ENCODE assay signal across 10 cellular contexts in the genomic region with DNA sequence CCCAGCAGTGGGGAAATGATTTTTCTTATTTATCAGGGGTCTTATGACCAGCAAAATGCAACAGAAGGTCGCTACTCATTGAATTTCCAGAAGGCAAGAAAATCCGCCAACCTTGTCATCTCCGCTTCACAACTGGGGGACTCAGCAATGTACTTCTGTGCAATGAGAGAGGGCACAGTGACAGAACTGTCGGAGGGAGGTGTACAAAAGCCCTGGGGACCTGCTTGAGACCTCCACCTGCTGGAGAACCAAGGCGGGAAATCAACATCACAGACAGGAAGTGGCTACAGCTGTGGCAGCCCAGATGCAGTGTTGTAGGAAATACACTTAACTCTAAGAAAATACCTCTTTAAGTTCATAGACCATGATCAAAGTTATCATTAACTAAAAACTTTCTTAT.
A peak's percentile ranks its signal among the peaks of the same experiment; 100 is the strongest.
DNase-seq lines count a peak whose midpoint lies in the region; TF ChIP-seq lines count a peak whose summit lies in the region.
"Had no signal": no experiment of that assay in that cellular context is flagged by ENCODE, and none has a peak within 500 bp of the region (broad histone marks: within the 10 kb centered on the region; RNA-seq: fewer than 3 reads in every experiment).

No MANE protein-coding gene starts in this region.

- no peaks in the 10 kb centered on the region for H3K27me3 Mint-ChIP-seq in activated naive CD4-positive, alpha-beta T cell treated with anti-CD3 and anti-CD28 coated beads, Interleukin-2, amount 50 U/mL, for 24 hours
- no peaks in the 10 kb centered on the region for H3K27me3 Mint-ChIP-seq in HFFc6 (ENCODE audit: insufficient read depth)

- H3K36me3 Mint-ChIP-seq in activated naive CD4-positive, alpha-beta T cell treated with anti-CD3 and anti-CD28 coated beads, Interleukin-2, amount 50 U/mL, for 24 hours = no peaks in the 10 kb centered on the region
- H3K36me3 Mint-ChIP-seq in HFFc6 (ENCODE audit: low read depth) = no peaks in the 10 kb centered on the region

- H3K4me3 ChIP-seq in NB4 (ENCODE audit: low read depth, low read length) (no peak overlapping the region), vagina (no peak overlapping the region)
- H3K4me3 ChIP-seq: SJSA1 had no signal

- TF ChIP-seq POLR2A in NB4 (IDR thresholded peaks at IDR 0.05; ENCODE audit: extremely low read depth, insufficient read length) (no peak), vagina (IDR thresholded peaks at IDR 0.05) (no peak)

- H3K27ac Mint-ChIP-seq in activated naive CD4-positive, alpha-beta T cell treated with anti-CD3 and anti-CD28 coated beads, Interleukin-2, amount 50 U/mL, for 24 hours = peak overlapping the region; percentile 93
- H3K27ac Mint-ChIP-seq in HFFc6 = no peak overlapping the region

- DNase-seq in DMS53 (lab: John Stamatoyannopoulos, UW) (peak; percentile 18), DMS53 treated with DMSO at 0.1 percent for 48 hours (lab: John Stamatoyannopoulos, UW; ENCODE audit: unreplicated experiment) (no peak), NB4 (ENCODE audit: low read depth) (peak; percentile 7), HFFc6 (no peak), NCI-H1092 treated with DMSO at 0.1 percent for 48 hours (lab: John Stamatoyannopoulos, UW) (no peak), vagina (ENCODE audit: extremely low spot score in 2 of 2) (no peak)
- DNase-seq in stimulated activated CD8-positive, alpha-beta memory T cell treated with anti-CD3 and anti-CD28 coated beads, Interleukin-7, amount 100 ng/mL, for 4 hours (ENCODE audit: low read depth in 2 of 2) = peak; percentile 53 to 55

- no peaks in the 10 kb centered on the region for H3K36me3 ChIP-seq in vagina
- H3K36me3 ChIP-seq: SJSA1 had no signal

- no peaks in the 10 kb centered on the region for H3K27me3 ChIP-seq in vagina

- H3K27ac ChIP-seq in vagina = no peak overlapping the region
- H3K27ac ChIP-seq: 22Rv1, SJSA1 had no signal

- intact Hi-C loops in vagina (cut with DNase I) = no loop called here

- peak overlapping the region; percentile 64 for H3K4me3 Mint-ChIP-seq in activated naive CD4-positive, alpha-beta T cell treated with anti-CD3 and anti-CD28 coated beads, Interleukin-2, amount 50 U/mL, for 24 hours
- H3K4me3 Mint-ChIP-seq in HFFc6 = no peak overlapping the region

- no peaks in the 10 kb centered on the region for H3K9me3 Mint-ChIP-seq in activated naive CD4-positive, alpha-beta T cell treated with anti-CD3 and anti-CD28 coated beads, Interleukin-2, amount 50 U/mL, for 24 hours
- H3K9me3 Mint-ChIP-seq in HFFc6 = peaks cover 12% of the 10 kb centered on the region; the same call in 1 of the 2 replicates

- TF ChIP-seq CTCF in NB4 (IDR thresholded peaks at IDR 0.05; ENCODE audit: low read depth, low read length) (no peak), HFFc6 (IDR thresholded peaks at IDR 0.05) (no peak), vagina (IDR thresholded peaks at IDR 0.05) (no peak)

- H3K4me1 Mint-ChIP-seq in activated naive CD4-positive, alpha-beta T cell treated with anti-CD3 and anti-CD28 coated beads, Interleukin-2, amount 50 U/mL, for 24 hours = peaks cover 63% of the 10 kb centered on the region
- H3K4me1 Mint-ChIP-seq in HFFc6 (ENCODE audit: low read depth) = no peaks in the 10 kb centered on the region

- H3K9me3 ChIP-seq in vagina = no peaks in the 10 kb centered on the region
- H3K9me3 ChIP-seq: SJSA1 had no signal

- no peaks in the 10 kb centered on the region for H3K4me1 ChIP-seq in vagina
- H3K4me1 ChIP-seq: SJSA1 had no signal

Comparison
In these comparisons a context has a peak if more than half of its experiments do, and no peak if none do; other contexts are left out.
1. DNase-seq: peak in DMS53 (single experiment), NB4 (single experiment) and stimulated activated CD8-positive, alpha-beta memory T cell treated with anti-CD3 and anti-CD28 coated beads, Interleukin-7, amount 100 ng/mL, for 4 hours (2 of 2); none in DMS53 treated with DMSO at 0.1 percent for 48 hours (single experiment), HFFc6 (single experiment), NCI-H1092 treated with DMSO at 0.1 percent for 48 hours (single experiment) and vagina (0 of 2).